ENCODE assay signal across 1 cellular context in genomic region chr15:58749532-58750337, GRCh38.
A peak's percentile ranks its signal among the peaks of the same experiment; 100 is the strongest.
TF ChIP-seq lines count a peak whose summit lies in the region.

ADAM10 (minus strand) TSS chr15:58749707; CDS start chr15:58749534, 173 bp downstream.

TF ChIP-seq in HepG2, 621 proteins besides CTCF, POLR2A, EP300 and RAD21 (continued from another document and continues in another):
- TF ChIP-seq ZNF710 (CRISPR knock-in tag; IDR thresholded peaks at IDR 0.05; ENCODE audit: borderline replicate concordance) (peak; percentile 84; the same call in 1 of the 2 replicates), ZNF333 (CRISPR knock-in tag; IDR thresholded peaks at IDR 0.05; ENCODE audit: borderline replicate concordance) (peak; percentile 62; the same call in 1 of the 2 replicates), THAP11 (CRISPR knock-in tag; IDR thresholded peaks at IDR 0.05) (peak; percentile 67), POGZ (CRISPR knock-in tag; IDR thresholded peaks at IDR 0.05) (peak; percentile 79), ZFX (CRISPR knock-in tag; IDR thresholded peaks at IDR 0.05; ENCODE audit: low read depth) (0 out of 2 replicates have a peak, but pooled peaks have one; percentile 38), USF2 (IDR thresholded peaks at IDR 0.05; ENCODE audit: low read depth, low read length) (peak; percentile 79), USF2 (CRISPR knock-in tag; IDR thresholded peaks at IDR 0.05; ENCODE audit: borderline replicate concordance) (peak; percentile 96; the same call in 1 of the 2 replicates), DRAP1 (CRISPR knock-in tag; IDR thresholded peaks at IDR 0.05) (peak; percentile 89), ZNF430 (CRISPR knock-in tag; IDR thresholded peaks at IDR 0.05) (peak; percentile 82), TBX2 (CRISPR knock-in tag; IDR thresholded peaks at IDR 0.05; ENCODE audit: borderline replicate concordance) (peak; percentile 43; the same call in 1 of the 2 replicates), KMT2B (CRISPR knock-in tag; IDR thresholded peaks at IDR 0.05) (peak; percentile 64), DNMT3B (CRISPR knock-in tag; conservative IDR thresholded peaks at IDR 0.05) (peak; percentile 66; the same call in 1 of the 2 replicates), RARA (CRISPR knock-in tag; IDR thresholded peaks at IDR 0.05) (no peak), HNRNPH1 (optimal IDR thresholded peaks at IDR 0.05; ENCODE audit: low read depth, low read length) (peak; percentile 56), FOXP1 (IDR thresholded peaks at IDR 0.05) (no peak), FOXP1 (CRISPR knock-in tag; IDR thresholded peaks at IDR 0.05) (no peak), TGIF2 (CRISPR knock-in tag; IDR thresholded peaks at IDR 0.05) (0 out of 2 replicates have a peak, but pooled peaks have one; percentile 19), ZNF792 (CRISPR knock-in tag; IDR thresholded peaks at IDR 0.05) (peak; percentile 10; the same call in 1 of the 2 replicates), BHLHE40 (IDR thresholded peaks at IDR 0.05; ENCODE audit: low read length) (peak; percentile 72), ZNF773 (CRISPR knock-in tag; IDR thresholded peaks at IDR 0.05; ENCODE audit: borderline replicate concordance) (no peak), MNT (IDR thresholded peaks at IDR 0.05) (peak; percentile 81), GFI1 (CRISPR knock-in tag; IDR thresholded peaks at IDR 0.05; ENCODE audit: borderline replicate concordance) (peak; percentile 38; the same call in 1 of the 2 replicates), HOXA5 (CRISPR knock-in tag; IDR thresholded peaks at IDR 0.05) (0 out of 2 replicates have a peak, but pooled peaks have one; percentile 21), TFE3 (CRISPR knock-in tag; IDR thresholded peaks at IDR 0.05) (peak; percentile 65; the same call in 1 of the 2 replicates), ZNF709 (CRISPR knock-in tag; IDR thresholded peaks at IDR 0.05) (0 out of 2 replicates have a peak, but pooled peaks have one; percentile 53), ZNF788 (CRISPR knock-in tag; IDR thresholded peaks at IDR 0.05; ENCODE audit: borderline replicate concordance) (peak; percentile 49; the same call in 1 of the 2 replicates), ZHX1 (CRISPR knock-in tag; IDR thresholded peaks at IDR 0.05; ENCODE audit: low read depth) (no peak), ZMAT3 (CRISPR knock-in tag; conservative IDR thresholded peaks at IDR 0.05) (0 out of 2 replicates have a peak, but pooled peaks have one; percentile 47), MAX (IDR thresholded peaks at IDR 0.05) (peak; percentile 73; the same call in 1 of the 2 replicates), HDAC1 (CRISPR knock-in tag; IDR thresholded peaks at IDR 0.05) (peak; percentile 16), PCBP1 (IDR thresholded peaks at IDR 0.05; ENCODE audit: borderline replicate concordance, low read depth, low read length) (peak; percentile 81; the same call in 1 of the 2 replicates), ARNTL (CRISPR knock-in tag; IDR thresholded peaks at IDR 0.05) (peak; percentile 32; the same call in 1 of the 2 replicates), KDM2A (CRISPR knock-in tag; IDR thresholded peaks at IDR 0.05; ENCODE audit: borderline replicate concordance, low read depth) (peak; percentile 50; the same call in 1 of the 2 replicates), NFKB2 (CRISPR knock-in tag; IDR thresholded peaks at IDR 0.05; ENCODE audit: borderline replicate concordance) (peak; percentile 51; the same call in 1 of the 2 replicates)
- TF ChIP-seq, protein P1, sequence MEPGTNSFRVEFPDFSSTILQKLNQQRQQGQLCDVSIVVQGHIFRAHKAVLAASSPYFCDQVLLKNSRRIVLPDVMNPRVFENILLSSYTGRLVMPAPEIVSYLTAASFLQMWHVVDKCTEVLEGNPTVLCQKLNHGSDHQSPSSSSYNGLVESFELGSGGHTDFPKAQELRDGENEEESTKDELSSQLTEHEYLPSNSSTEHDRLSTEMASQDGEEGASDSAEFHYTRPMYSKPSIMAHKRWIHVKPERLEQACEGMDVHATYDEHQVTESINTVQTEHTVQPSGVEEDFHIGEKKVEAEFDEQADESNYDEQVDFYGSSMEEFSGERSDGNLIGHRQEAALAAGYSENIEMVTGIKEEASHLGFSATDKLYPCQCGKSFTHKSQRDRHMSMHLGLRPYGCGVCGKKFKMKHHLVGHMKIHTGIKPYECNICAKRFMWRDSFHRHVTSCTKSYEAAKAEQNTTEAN (CRISPR knock-in tag; conservative IDR thresholded peaks at IDR 0.05) = 0 out of 2 replicates have a peak, but pooled peaks have one; percentile 14
- TF ChIP-seq, protein P2, sequence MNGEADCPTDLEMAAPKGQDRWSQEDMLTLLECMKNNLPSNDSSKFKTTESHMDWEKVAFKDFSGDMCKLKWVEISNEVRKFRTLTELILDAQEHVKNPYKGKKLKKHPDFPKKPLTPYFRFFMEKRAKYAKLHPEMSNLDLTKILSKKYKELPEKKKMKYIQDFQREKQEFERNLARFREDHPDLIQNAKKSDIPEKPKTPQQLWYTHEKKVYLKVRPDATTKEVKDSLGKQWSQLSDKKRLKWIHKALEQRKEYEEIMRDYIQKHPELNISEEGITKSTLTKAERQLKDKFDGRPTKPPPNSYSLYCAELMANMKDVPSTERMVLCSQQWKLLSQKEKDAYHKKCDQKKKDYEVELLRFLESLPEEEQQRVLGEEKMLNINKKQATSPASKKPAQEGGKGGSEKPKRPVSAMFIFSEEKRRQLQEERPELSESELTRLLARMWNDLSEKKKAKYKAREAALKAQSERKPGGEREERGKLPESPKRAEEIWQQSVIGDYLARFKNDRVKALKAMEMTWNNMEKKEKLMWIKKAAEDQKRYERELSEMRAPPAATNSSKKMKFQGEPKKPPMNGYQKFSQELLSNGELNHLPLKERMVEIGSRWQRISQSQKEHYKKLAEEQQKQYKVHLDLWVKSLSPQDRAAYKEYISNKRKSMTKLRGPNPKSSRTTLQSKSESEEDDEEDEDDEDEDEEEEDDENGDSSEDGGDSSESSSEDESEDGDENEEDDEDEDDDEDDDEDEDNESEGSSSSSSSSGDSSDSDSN (CRISPR knock-in tag; IDR thresholded peaks at IDR 0.05) = 0 out of 2 replicates have a peak, but pooled peaks have one; percentile 9
- TF ChIP-seq, protein P3, sequence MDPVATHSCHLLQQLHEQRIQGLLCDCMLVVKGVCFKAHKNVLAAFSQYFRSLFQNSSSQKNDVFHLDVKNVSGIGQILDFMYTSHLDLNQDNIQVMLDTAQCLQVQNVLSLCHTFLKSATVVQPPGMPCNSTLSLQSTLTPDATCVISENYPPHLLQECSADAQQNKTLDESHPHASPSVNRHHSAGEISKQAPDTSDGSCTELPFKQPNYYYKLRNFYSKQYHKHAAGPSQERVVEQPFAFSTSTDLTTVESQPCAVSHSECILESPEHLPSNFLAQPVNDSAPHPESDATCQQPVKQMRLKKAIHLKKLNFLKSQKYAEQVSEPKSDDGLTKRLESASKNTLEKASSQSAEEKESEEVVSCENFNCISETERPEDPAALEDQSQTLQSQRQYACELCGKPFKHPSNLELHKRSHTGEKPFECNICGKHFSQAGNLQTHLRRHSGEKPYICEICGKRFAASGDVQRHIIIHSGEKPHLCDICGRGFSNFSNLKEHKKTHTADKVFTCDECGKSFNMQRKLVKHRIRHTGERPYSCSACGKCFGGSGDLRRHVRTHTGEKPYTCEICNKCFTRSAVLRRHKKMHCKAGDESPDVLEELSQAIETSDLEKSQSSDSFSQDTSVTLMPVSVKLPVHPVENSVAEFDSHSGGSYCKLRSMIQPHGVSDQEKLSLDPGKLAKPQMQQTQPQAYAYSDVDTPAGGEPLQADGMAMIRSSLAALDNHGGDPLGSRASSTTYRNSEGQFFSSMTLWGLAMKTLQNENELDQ (CRISPR knock-in tag; IDR thresholded peaks at IDR 0.05; ENCODE audit: borderline replicate concordance) = peak; percentile 53; the same call in 1 of the 2 replicates
- TF ChIP-seq, protein P4, sequence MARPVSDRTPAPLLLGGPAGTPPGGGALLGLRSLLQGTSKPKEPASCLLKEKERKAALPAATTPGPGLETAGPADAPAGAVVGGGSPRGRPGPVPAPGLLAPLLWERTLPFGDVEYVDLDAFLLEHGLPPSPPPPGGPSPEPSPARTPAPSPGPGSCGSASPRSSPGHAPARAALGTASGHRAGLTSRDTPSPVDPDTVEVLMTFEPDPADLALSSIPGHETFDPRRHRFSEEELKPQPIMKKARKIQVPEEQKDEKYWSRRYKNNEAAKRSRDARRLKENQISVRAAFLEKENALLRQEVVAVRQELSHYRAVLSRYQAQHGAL (CRISPR knock-in tag; IDR thresholded peaks at IDR 0.05; ENCODE audit: not compliant biosample characterization) = peak; percentile 24
- TF ChIP-seq, protein P5, sequence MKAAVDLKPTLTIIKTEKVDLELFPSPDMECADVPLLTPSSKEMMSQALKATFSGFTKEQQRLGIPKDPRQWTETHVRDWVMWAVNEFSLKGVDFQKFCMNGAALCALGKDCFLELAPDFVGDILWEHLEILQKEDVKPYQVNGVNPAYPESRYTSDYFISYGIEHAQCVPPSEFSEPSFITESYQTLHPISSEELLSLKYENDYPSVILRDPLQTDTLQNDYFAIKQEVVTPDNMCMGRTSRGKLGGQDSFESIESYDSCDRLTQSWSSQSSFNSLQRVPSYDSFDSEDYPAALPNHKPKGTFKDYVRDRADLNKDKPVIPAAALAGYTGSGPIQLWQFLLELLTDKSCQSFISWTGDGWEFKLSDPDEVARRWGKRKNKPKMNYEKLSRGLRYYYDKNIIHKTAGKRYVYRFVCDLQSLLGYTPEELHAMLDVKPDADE (CRISPR knock-in tag; IDR thresholded peaks at IDR 0.05) = no peak
